In genomic region chr6:45420909-45421699, GRCh38 we compare ENCODE assay signal across 8 cellular contexts. TPM values are rescaled to one million over a fixed set of nuclear protein-coding genes. Genes with fewer than 3 reads are reported as not detected.
DNase-seq lines count a peak whose midpoint lies in the region; ATAC-seq and TF ChIP-seq lines count a peak whose summit lies in the region.

No MANE protein-coding gene starts in this region.

- H2AFZ ChIP-seq in GM23338: peak overlapping the region; percentile 98

- H3K4me1 ChIP-seq in GM23338 (ENCODE audit: insufficient read depth) (peaks cover 33% of the 10 kb centered on the region), SJSA1 (replicated peaks) (peaks cover 20% of the 10 kb centered on the region), mucosa of descending colon (ENCODE audit: low read depth) (peaks cover 16% of the 10 kb centered on the region)

- H3K4me3 Mint-ChIP-seq in GM23338: peak overlapping the region; percentile 86

- no peaks in the 10 kb centered on the region; the same call in 2 of the 3 replicates for H3K36me3 Mint-ChIP-seq in GM23338 (ENCODE audit: low read depth)

- peaks cover 62% of the 10 kb centered on the region for H3K27me3 Mint-ChIP-seq in GM23338 (ENCODE audit: insufficient read depth, low read depth, poor library complexity)

- peaks cover 27% of the 10 kb centered on the region for H3K4me1 Mint-ChIP-seq in GM23338

- ATAC-seq in GM23338 (no peak), mucosa of descending colon (no peak)

- peak overlapping the region; percentile 94 for H3K4me2 ChIP-seq in GM23338

- DNase-seq in GM23338 (ENCODE audit: low spot score): peak; percentile 47
- no peak for DNase-seq in SJSA1 (ENCODE audit: low read depth in 1 of 2, low spot score in 2 of 2)
- no peak for DNase-seq in foreskin fibroblast
- DNase-seq in skeletal muscle cell (ENCODE audit: low read depth): no peak
- DNase-seq in mucosa of descending colon: no peak
- DNase-seq in CD1c-positive myeloid dendritic cell (ENCODE audit: extremely low spot score): no peak
- DNase-seq in EL: no peak
- no peak for DNase-seq in SIG-M5 (lab: John Stamatoyannopoulos, UW)

- no peaks in the 10 kb centered on the region for H3K9me3 Mint-ChIP-seq in GM23338

- H4K20me1 ChIP-seq in GM23338 (replicated peaks; ENCODE audit: insufficient read depth): no peaks in the 10 kb centered on the region

- no peak overlapping the region for H3K27ac Mint-ChIP-seq in GM23338

- no peaks in the 10 kb centered on the region for H3F3A ChIP-seq in GM23338 (replicated peaks; ENCODE audit: low read depth)

- H3K36me3 ChIP-seq in GM23338 (ENCODE audit: insufficient read depth): no peaks in the 10 kb centered on the region
- H3K36me3 ChIP-seq in SJSA1: peaks cover 22% of the 10 kb centered on the region
- no peaks in the 10 kb centered on the region for H3K36me3 ChIP-seq in mucosa of descending colon (ENCODE audit: low read depth)

- no peaks in the 10 kb centered on the region for H3K79me2 ChIP-seq in GM23338 (replicated peaks; ENCODE audit: insufficient read depth)

- H3K4me3 ChIP-seq in GM23338 (peak overlapping the region; percentile 90), SJSA1 (peak overlapping the region; percentile 87), foreskin fibroblast (ENCODE audit: low read depth in 1 of 2, low read length in 2 of 2) (peak overlapping the region; percentile 81 to 96), skeletal muscle cell (ENCODE audit: low read depth, low read length) (peak overlapping the region; percentile 94), mucosa of descending colon (no peak overlapping the region)

- H3K27ac ChIP-seq in GM23338 (ENCODE audit: low read depth): no peak overlapping the region
- peak overlapping the region; percentile 72 for H3K27ac ChIP-seq in SJSA1

- no peaks in the 10 kb centered on the region for H3K9me3 ChIP-seq in SJSA1 (replicated peaks)
- H3K9me3 ChIP-seq in mucosa of descending colon: no peaks in the 10 kb centered on the region

- TF ChIP-seq CTCF in GM23338 (conservative IDR thresholded peaks at IDR 0.05; ENCODE audit: low read depth in 2 of 2) (no peak), foreskin fibroblast (IDR thresholded peaks at IDR 0.05; ENCODE audit: low read depth, low read length) (no peak), mucosa of descending colon (IDR thresholded peaks at IDR 0.05) (no peak)

- peaks cover 98% of the 10 kb centered on the region for H3K27me3 ChIP-seq in GM23338 (ENCODE audit: insufficient read depth)
- no peaks in the 10 kb centered on the region for H3K27me3 ChIP-seq in SJSA1 (replicated peaks)

- intact Hi-C loops in mucosa of descending colon (cut with DNase I, micrococcal nuclease): no loop called here

- no peaks in the 10 kb centered on the region for H3K9me2 ChIP-seq in GM23338 (ENCODE audit: insufficient read depth)

TF ChIP-seq in GM23338, 12 proteins besides CTCF, POLR2A, EP300 and RAD21:
- TF ChIP-seq NANOG (IDR thresholded peaks at IDR 0.05; ENCODE audit: borderline replicate concordance) (no peak), STAT1 (IDR thresholded peaks at IDR 0.05; ENCODE audit: unreplicated experiment) (no peak), REST (IDR thresholded peaks at IDR 0.05; ENCODE audit: unreplicated experiment) (no peak), ZNF331 (CRISPR knock-in tag; IDR thresholded peaks at IDR 0.05; ENCODE audit: low read depth) (no peak), EZH2 (IDR thresholded peaks at IDR 0.05; ENCODE audit: low read depth, unreplicated experiment) (peak; percentile 32)

RNA-seq across cellular contexts. Expression of gene SUPT3H, which starts 43.4 kb away (rescaled TPM):
- 11.4 and 19.0 TPM in 2 replicates for total RNA-seq in GM23338 (2014; rRNA removed; shearing (Covaris generic))
- 23.2 and 30.1 TPM in 2 replicates for polyA plus RNA-seq in GM23338 (2016; fragmentation: Nextera tagmentation; extraction: Ambion mirVana)
- 6.7 and 11.4 TPM in 2 replicates for total RNA-seq in SJSA1 (2014; rRNA removed; shearing (Covaris generic))
- total RNA-seq in mucosa of descending colon: 1 to 10 TPM; 3.0 to 8.1 (median 3.5) TPM
